Comparison of ENCODE assay signal across 8 cellular contexts in genomic region chr22:17705565-17706450, GRCh38.
DNase-seq lines count a peak whose midpoint lies in the region; ATAC-seq and TF ChIP-seq lines count a peak whose summit lies in the region.

No MANE protein-coding gene starts in this region.

- ATAC-seq in sciatic nerve = peak; percentile 4

- H3K4me3 ChIP-seq in NB4 (ENCODE audit: low read depth, low read length) (peak overlapping the region; percentile 44), epithelial cell of esophagus (ENCODE audit: low read length) (no peak overlapping the region)

- in situ Hi-C loops in GM13977 (cut with MboI; ENCODE audit: low pct_unique_long_range_greater_than_20kb, low sequenced_read_pairs, unreplicated experiment) = no loop called here

- intact Hi-C loops in sciatic nerve (cut with DNase I) = no loop called here

- no peak for TF ChIP-seq CTCF in NB4 (IDR thresholded peaks at IDR 0.05; ENCODE audit: low read depth, low read length)
- TF ChIP-seq CTCF in epithelial cell of esophagus (IDR thresholded peaks at IDR 0.05; ENCODE audit: insufficient read depth, low read depth, low read length, missing control alignments) = no peak
- TF ChIP-seq CTCF in GM13977 (IDR thresholded peaks at IDR 0.05; ENCODE audit: extremely low read depth, insufficient read depth, missing control alignments) = no peak

- DNase-seq in DMS53 (lab: John Stamatoyannopoulos, UW) (peak; percentile 31), DMS53 treated with DMSO at 0.1 percent for 48 hours (lab: John Stamatoyannopoulos, UW; ENCODE audit: unreplicated experiment) (no peak), NB4 (ENCODE audit: low read depth) (no peak), epithelial cell of esophagus (ENCODE audit: low read depth) (peak; percentile 54), sciatic nerve (ENCODE audit: low spot score) (no peak), cerebellar cortex (ENCODE audit: low spot score) (no peak), GM13977 (ENCODE audit: low spot score) (no peak), activated gamma-delta T cell treated with Interleukin-2 at 50 U/mL for 16 hours (no peak)

- no peak for TF ChIP-seq POLR2A in NB4 (IDR thresholded peaks at IDR 0.05; ENCODE audit: extremely low read depth, insufficient read length)

Comparison
In these comparisons a context has a peak if more than half of its experiments do, and no peak if none do; other contexts are left out.
1. DNase-seq: peak in DMS53 (single experiment) and epithelial cell of esophagus (single experiment); none in DMS53 treated with DMSO at 0.1 percent for 48 hours (single experiment), NB4 (single experiment), sciatic nerve (single experiment), cerebellar cortex (single experiment), GM13977 (single experiment) and activated gamma-delta T cell treated with Interleukin-2 at 50 U/mL for 16 hours (single experiment).